Comparison of ENCODE assay signal across 8 cellular contexts in the genomic region with DNA sequence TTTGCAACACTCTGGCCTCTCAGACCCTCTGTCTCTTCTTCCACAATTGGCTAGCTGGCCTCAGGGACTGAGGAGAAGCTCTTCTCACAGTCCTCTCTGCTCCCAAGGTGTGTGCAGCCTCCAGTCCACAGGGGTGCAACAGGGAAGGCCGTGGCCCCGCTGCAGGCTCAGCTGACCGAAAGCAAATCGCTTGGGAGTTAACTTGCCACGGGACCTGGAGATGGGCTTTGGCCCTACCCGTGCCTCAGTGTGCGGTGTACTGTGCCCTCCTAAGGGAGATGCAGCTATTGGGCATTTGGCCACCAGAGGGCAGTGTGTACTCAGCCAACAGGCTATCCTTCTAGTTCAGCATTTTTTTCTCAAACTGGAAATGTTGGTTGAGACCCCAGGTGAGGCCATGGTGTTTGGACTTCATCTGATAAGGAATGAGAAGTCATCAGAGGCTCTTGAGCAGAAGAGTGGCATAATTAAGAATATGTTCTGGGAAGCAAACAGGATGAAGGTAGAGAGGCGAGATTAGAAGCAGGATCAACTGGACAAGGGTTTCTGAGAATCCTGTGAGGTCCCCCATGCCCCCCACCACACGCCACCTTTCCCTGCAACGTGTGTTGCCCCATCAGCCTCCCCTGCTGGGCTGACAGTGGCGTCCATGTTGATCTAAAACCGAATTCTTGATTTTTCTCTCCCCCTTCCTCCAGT. TPM values are rescaled to one million over a fixed set of nuclear protein-coding genes. Genes with fewer than 3 reads are reported as not detected.
DNase-seq lines count a peak whose midpoint lies in the region; ATAC-seq and TF ChIP-seq lines count a peak whose summit lies in the region.

No MANE protein-coding gene starts in this region.

- H3K4me3 ChIP-seq in OCI-LY7 (ENCODE audit: low read depth, low read length, poor library complexity, severe bottlenecking): no peak overlapping the region
- H3K4me3 ChIP-seq in esophagus muscularis mucosa: no peak overlapping the region
- no peak overlapping the region for H3K4me3 ChIP-seq in naive thymus-derived CD4-positive, alpha-beta T cell (ENCODE audit: low read length)

- peaks cover 0 to 17% (median 0%) of the 10 kb centered on the region in 5 donors for H3K27me3 Mint-ChIP-seq in naive thymus-derived CD4-positive, alpha-beta T cell

- H3K9me3 ChIP-seq in OCI-LY7 (ENCODE audit: low read length): no peaks in the 10 kb centered on the region
- no peaks in the 10 kb centered on the region for H3K9me3 ChIP-seq in esophagus muscularis mucosa
- no peaks in the 10 kb centered on the region for H3K9me3 ChIP-seq in naive thymus-derived CD4-positive, alpha-beta T cell (ENCODE audit: control insufficient read depth in 2 of 3, low read length in 3 of 3)

- peaks cover 0 to 8% (median 0%) of the 10 kb centered on the region in 7 donors for H3K4me1 Mint-ChIP-seq in naive thymus-derived CD4-positive, alpha-beta T cell
- no peaks in the 10 kb centered on the region for H3K4me1 Mint-ChIP-seq in stimulated activated effector memory CD8-positive, alpha-beta T cell treated with anti-CD3 and anti-CD28 coated beads, Interleukin-12 subunit alpha, Interleukin-12 subunit beta, amount 100 ng/mL, for 72 hours

- H3K36me3 ChIP-seq in OCI-LY7 (ENCODE audit: insufficient read depth, low read length) (no peaks in the 10 kb centered on the region), esophagus muscularis mucosa (no peaks in the 10 kb centered on the region)
- no peaks in the 10 kb centered on the region for H3K36me3 ChIP-seq in naive thymus-derived CD4-positive, alpha-beta T cell (ENCODE audit: control insufficient read depth in 2 of 3, insufficient read depth in 3 of 3, low read length in 3 of 3)

- no peaks in the 10 kb centered on the region for H3K9me2 ChIP-seq in OCI-LY7 (ENCODE audit: insufficient read depth, low read length)

- H3K27me3 ChIP-seq in esophagus muscularis mucosa: no peaks in the 10 kb centered on the region
- no peaks in the 10 kb centered on the region for H3K27me3 ChIP-seq in naive thymus-derived CD4-positive, alpha-beta T cell (ENCODE audit: control insufficient read depth in 2 of 2, insufficient read depth in 2 of 2, low read length in 2 of 2)

- no peaks in the 10 kb centered on the region for H3K36me3 Mint-ChIP-seq in naive thymus-derived CD4-positive, alpha-beta T cell
- H3K36me3 Mint-ChIP-seq in stimulated activated effector memory CD8-positive, alpha-beta T cell treated with anti-CD3 and anti-CD28 coated beads, Interleukin-12 subunit alpha, Interleukin-12 subunit beta, amount 100 ng/mL, for 72 hours: no peaks in the 10 kb centered on the region

- no TSS peak for BruUV-seq in OCI-LY7 (replicated peaks; lab: Mats Ljungman, UMichigan)

- DNase-seq in DMS79 (lab: John Stamatoyannopoulos, UW) (peak; percentile 64), HUDEP-2 (lab: John Stamatoyannopoulos, UW; ENCODE audit: unreplicated experiment in 76 of 76) (peak in 63 of 76 experiments; percentile 9 to 78 (median 48)), OCI-LY7 (ENCODE audit: low spot score) (peak; percentile 86), esophagus muscularis mucosa (ENCODE audit: extremely low spot score) (peak; percentile 95)
- peak; percentile 96 for DNase-seq in activated CD8-positive, alpha-beta memory T cell treated with anti-CD3 and anti-CD28 coated beads, Interleukin-2, amount 50 U/mL, for 48 hours
- peak; percentile 50 to 86 (median 76) for DNase-seq in naive thymus-derived CD4-positive, alpha-beta T cell
- peak; percentile 79 to 93 for DNase-seq in stimulated activated effector memory CD8-positive, alpha-beta T cell treated with anti-CD3 and anti-CD28 coated beads, Interleukin-12 subunit alpha, Interleukin-12 subunit beta, amount 100 ng/mL, for 72 hours (ENCODE audit: low spot score in 2 of 2)

- peak overlapping the region in 3 of 9 donors; percentile 20 to 41 (median 33) for H3K27ac Mint-ChIP-seq in naive thymus-derived CD4-positive, alpha-beta T cell
- H3K27ac Mint-ChIP-seq in stimulated activated effector memory CD8-positive, alpha-beta T cell treated with anti-CD3 and anti-CD28 coated beads, Interleukin-12 subunit alpha, Interleukin-12 subunit beta, amount 100 ng/mL, for 72 hours: no peak overlapping the region

- H3K9me3 Mint-ChIP-seq in naive thymus-derived CD4-positive, alpha-beta T cell: peaks cover 0 to 1% (median 0%) of the 10 kb centered on the region in 11 donors
- no peaks in the 10 kb centered on the region for H3K9me3 Mint-ChIP-seq in stimulated activated effector memory CD8-positive, alpha-beta T cell treated with anti-CD3 and anti-CD28 coated beads, Interleukin-12 subunit alpha, Interleukin-12 subunit beta, amount 100 ng/mL, for 72 hours

- no peak overlapping the region for H3K4me2 ChIP-seq in OCI-LY7 (ENCODE audit: low read length)

- ATAC-seq in naive thymus-derived CD4-positive, alpha-beta T cell: peak; percentile 94
- peak; percentile 85 for ATAC-seq in stimulated activated effector memory CD8-positive, alpha-beta T cell treated with anti-CD3 and anti-CD28 coated beads, Interleukin-12 subunit alpha, Interleukin-12 subunit beta, amount 100 ng/mL, for 72 hours
- no peak for ATAC-seq in HG03135 (IDR thresholded peaks at IDR 0.05; ENCODE audit: unreplicated experiment)

- H3K79me2 ChIP-seq in OCI-LY7 (ENCODE audit: insufficient read depth, low read depth, low read length): no peaks in the 10 kb centered on the region

- H2AFZ ChIP-seq in OCI-LY7 (ENCODE audit: low read length): peak overlapping the region; percentile 38; the same call in 1 of the 2 replicates

- no peak for TF ChIP-seq POLR2A in esophagus muscularis mucosa (IDR thresholded peaks at IDR 0.05; ENCODE audit: low read depth)

- H3K27ac ChIP-seq in OCI-LY7 (ENCODE audit: low read depth, low read length, poor library complexity, severe bottlenecking) (no peak overlapping the region), esophagus muscularis mucosa (replicated peaks in 1 of 4) (no peak overlapping the region)
- H3K27ac ChIP-seq in naive thymus-derived CD4-positive, alpha-beta T cell (ENCODE audit: low read depth, low read length): no peak overlapping the region

- CTCF ChIA-PET in OCI-LY7 (lab: Charles Lee; ENCODE audit: unreplicated experiment): interaction anchor here (0.5 to 1.6 kb wide), 3 partner anchors 12 to 187 kb away, joined by 3 to 8 read pairs (median 3); a partner anchor contains a TSS
- CTCF ChIA-PET in naive thymus-derived CD4-positive, alpha-beta T cell (lab: Charles Lee): interaction anchor here (0.5 to 2.0 kb wide), 14 partner anchors 8 to 762 kb away, joined by 3 to 60 read pairs (median 3); a partner anchor contains a TSS

- H3K4me1 ChIP-seq in OCI-LY7 (ENCODE audit: insufficient read depth, low read length, poor library complexity, severe bottlenecking) (peaks cover 4% of the 10 kb centered on the region), esophagus muscularis mucosa (peaks cover 0 to 14% (median 10%) of the 10 kb centered on the region in 4 donors)
- no peaks in the 10 kb centered on the region for H3K4me1 ChIP-seq in naive thymus-derived CD4-positive, alpha-beta T cell (ENCODE audit: control insufficient read depth in 2 of 2, insufficient read depth in 2 of 2, low read length in 2 of 2)

- WGBS in esophagus muscularis mucosa: 22% methylated on average over 12 of the region's 12 CpGs

- TF ChIP-seq CTCF in OCI-LY7 (conservative IDR thresholded peaks at IDR 0.05; ENCODE audit: low read length): peak; percentile 93
- peak; percentile 92 to 95 (median 92) for TF ChIP-seq CTCF in esophagus muscularis mucosa (IDR thresholded peaks at IDR 0.05)

- no peak for TF ChIP-seq EP300 in esophagus muscularis mucosa (IDR thresholded peaks at IDR 0.05)

- no peak overlapping the region for H3K4me3 Mint-ChIP-seq in naive thymus-derived CD4-positive, alpha-beta T cell
- H3K4me3 Mint-ChIP-seq in stimulated activated effector memory CD8-positive, alpha-beta T cell treated with anti-CD3 and anti-CD28 coated beads, Interleukin-12 subunit alpha, Interleukin-12 subunit beta, amount 100 ng/mL, for 72 hours: no peak overlapping the region

- POLR2A ChIA-PET in OCI-LY7 (lab: Charles Lee): interaction anchor here (0.5 to 0.8 kb wide), 4 partner anchors 12 to 284 kb away, joined by 3 to 4 read pairs (median 3); no protein-coding TSS in a partner anchor
- POLR2A ChIA-PET in naive thymus-derived CD4-positive, alpha-beta T cell (lab: Charles Lee): interaction anchor here (1.5 kb wide), 1 partner anchor 188 kb away, joined by 10 read pairs; no protein-coding TSS in a partner anchor

- no peaks in the 10 kb centered on the region for H4K20me1 ChIP-seq in OCI-LY7 (ENCODE audit: insufficient read depth, low read length)

- intact Hi-C loops in OCI-LY7 (cut with micrococcal nuclease; ENCODE audit: unreplicated experiment): loop anchor here (1.0 to 10.0 kb wide), 4 partner anchors 187 to 707 kb away; a partner anchor contains a TSS
- intact Hi-C loops in esophagus muscularis mucosa (cut with DNase I): loop anchor here (2.0 kb wide), 1 partner anchor 188 kb away; no protein-coding TSS in a partner anchor
- intact Hi-C loops in naive thymus-derived CD4-positive, alpha-beta T cell (cut with micrococcal nuclease): loop anchor here (1.0 to 10.0 kb wide), 8 partner anchors 131 to 708 kb away; a partner anchor contains a TSS

RNA-seq across cellular contexts. Expression of a gene that starts 42.5 kb away (rescaled TPM):
- total RNA-seq in OCI-LY7 (2014; rRNA removed; shearing (Covaris generic)): not detected in 2 replicates
- total RNA-seq in OCI-LY7 (2022) (0.23 and 0.44 TPM in 2 replicates), esophagus muscularis mucosa (under 1 TPM in 2 of 4 donors, not detected in 2; 0.26 to 0.40 TPM)
- total RNA-seq in naive thymus-derived CD4-positive, alpha-beta T cell: under 1 TPM in 1 of 5 experiments, not detected in 4; 0.21 TPM
- under 1 TPM in 1 of 2 donors, not detected in 1; 0.50 TPM for polyA plus RNA-seq in naive thymus-derived CD4-positive, alpha-beta T cell

RNA-seq across cellular contexts. Expression of a gene that starts 55.2 kb away (rescaled TPM):
- 0.05 TPM in 1 of 2 replicates, not detected in the other for total RNA-seq in OCI-LY7 (2014; rRNA removed; shearing (Covaris generic))
- 0.17 and 0.26 TPM in 2 replicates for total RNA-seq in OCI-LY7 (2022)
- not detected for total RNA-seq in esophagus muscularis mucosa
- under 1 TPM in 1 of 5 experiments, not detected in 4; 0.07 TPM for total RNA-seq in naive thymus-derived CD4-positive, alpha-beta T cell
- polyA plus RNA-seq in naive thymus-derived CD4-positive, alpha-beta T cell: not detected

RNA-seq across cellular contexts. Expression of a gene that starts 55.2 kb away (rescaled TPM):
- total RNA-seq in OCI-LY7 (2014; rRNA removed; shearing (Covaris generic)): 65.4 and 105 TPM in 2 replicates
- total RNA-seq in OCI-LY7 (2022) (48.4 and 63.0 TPM in 2 replicates), esophagus muscularis mucosa (10 to 100 TPM; 49.8 to 71.7 (median 58.4) TPM)
- total RNA-seq in naive thymus-derived CD4-positive, alpha-beta T cell: 10 to 100 TPM; 17.8 to 46.1 (median 22.7) TPM
- polyA plus RNA-seq in naive thymus-derived CD4-positive, alpha-beta T cell: 10 to 100 TPM; 51.9 to 56.5 TPM

RNA-seq across cellular contexts. Expression of a gene that starts 58.1 kb away (rescaled TPM):
- total RNA-seq in OCI-LY7 (2014; rRNA removed; shearing (Covaris generic)): not detected in 2 replicates
- not detected in 2 replicates for total RNA-seq in OCI-LY7 (2022)
- not detected for total RNA-seq in esophagus muscularis mucosa
- not detected for total RNA-seq in naive thymus-derived CD4-positive, alpha-beta T cell
- not detected for polyA plus RNA-seq in naive thymus-derived CD4-positive, alpha-beta T cell
